In the genomic region with DNA sequence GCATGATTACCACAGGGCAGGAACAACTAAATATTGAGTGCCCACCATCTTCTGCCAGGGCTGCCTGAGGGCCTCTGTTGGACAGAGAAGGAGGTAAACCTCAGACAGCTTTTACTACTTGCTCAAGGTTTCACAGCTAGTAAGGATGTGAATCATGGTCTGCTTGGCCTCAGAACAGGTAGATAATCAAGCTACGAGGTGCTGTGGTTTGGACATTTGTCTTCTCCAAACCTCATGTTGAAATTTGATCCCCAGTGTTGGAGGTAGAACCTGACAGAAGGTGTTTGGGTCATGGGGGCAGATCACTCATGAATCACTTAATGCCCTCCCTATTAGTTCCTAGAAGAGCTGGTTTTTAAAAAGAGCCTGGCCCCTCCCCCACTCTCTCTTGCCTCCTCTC, we compare ENCODE assay signal across 21 cellular contexts.
"Had no signal": no experiment of that assay in that cellular context is flagged by ENCODE, and none has a peak within 500 bp of the region (broad histone marks: within the 10 kb centered on the region; RNA-seq: fewer than 3 reads in every experiment).

No MANE protein-coding gene starts in this region.

- H3K27ac Mint-ChIP-seq: activated naive CD4-positive, alpha-beta T cell treated with anti-CD3 and anti-CD28 coated beads, Interleukin-2, amount 50 U/mL, for 24 hours; brain; natural killer cell had no signal

- H3K36me3 Mint-ChIP-seq: activated naive CD4-positive, alpha-beta T cell treated with anti-CD3 and anti-CD28 coated beads, Interleukin-2, amount 50 U/mL, for 24 hours; brain had no signal

- H3K4me3 ChIP-seq: heart right ventricle, left ventricle myocardium inferior, prostate gland, right atrium auricular region, spleen had no signal

- H3K4me1 ChIP-seq: heart right ventricle, left ventricle myocardium inferior, prostate gland, right atrium auricular region, spleen had no signal

- ATAC-seq: heart right ventricle; natural killer cell; stimulated activated naive CD8-positive, alpha-beta T cell treated with anti-CD3 and anti-CD28 coated beads, Interleukin-15, Interleukin-2, amounts not matched to agents 100 U/mL and 50 U/mL, for 24 hours had no signal

- H3K27ac ChIP-seq: heart right ventricle, left ventricle myocardium inferior, prostate gland, right atrium auricular region, spleen, WERI-Rb-1 had no signal

- H3K4me1 Mint-ChIP-seq: activated naive CD4-positive, alpha-beta T cell treated with anti-CD3 and anti-CD28 coated beads, Interleukin-2, amount 50 U/mL, for 24 hours; brain; natural killer cell had no signal

- H3K4me3 Mint-ChIP-seq: activated naive CD4-positive, alpha-beta T cell treated with anti-CD3 and anti-CD28 coated beads, Interleukin-2, amount 50 U/mL, for 24 hours; brain; natural killer cell had no signal

- DNase-seq: activated CD4-positive, CD25-positive, alpha-beta regulatory T cell treated with anti-CD3 and anti-CD28 coated beads, Interleukin-2, amount 50 U/mL, for 72 hours; activated gamma-delta T cell treated with Interleukin-2 at 50 U/mL for 16 hours; activated T-cell treated with anti-CD3 and anti-CD28 coated beads, Interleukin-2, amount 50 U/mL, for 1 hour; aorta; central memory CD4-positive, alpha-beta T cell; dermis blood vessel endothelial cell; effector CD8-positive, alpha-beta T cell; heart right ventricle; kidney; left ventricle myocardium inferior; midbrain; natural killer cell; spleen; stimulated activated CD4-positive, alpha-beta T cell treated with anti-CD3 and anti-CD28 coated beads, Interleukin-4, amount 100 ng/mL, for 1 hour; stimulated activated naive CD8-positive, alpha-beta T cell treated with anti-CD3 and anti-CD28 coated beads, Interleukin-15, Interleukin-2, amounts not matched to agents 100 U/mL and 50 U/mL, for 24 hours; T-helper 1 cell; WERI-Rb-1 had no signal

- H3K36me3 ChIP-seq: heart right ventricle, left ventricle myocardium inferior, prostate gland, right atrium auricular region, spleen, WERI-Rb-1 had no signal

- H3K27me3 ChIP-seq: heart right ventricle, right atrium auricular region, spleen had no signal

- H3K9me3 ChIP-seq: prostate gland, right atrium auricular region had no signal
